Comparison of ENCODE assay signal across 34 cellular contexts in the genomic region with DNA sequence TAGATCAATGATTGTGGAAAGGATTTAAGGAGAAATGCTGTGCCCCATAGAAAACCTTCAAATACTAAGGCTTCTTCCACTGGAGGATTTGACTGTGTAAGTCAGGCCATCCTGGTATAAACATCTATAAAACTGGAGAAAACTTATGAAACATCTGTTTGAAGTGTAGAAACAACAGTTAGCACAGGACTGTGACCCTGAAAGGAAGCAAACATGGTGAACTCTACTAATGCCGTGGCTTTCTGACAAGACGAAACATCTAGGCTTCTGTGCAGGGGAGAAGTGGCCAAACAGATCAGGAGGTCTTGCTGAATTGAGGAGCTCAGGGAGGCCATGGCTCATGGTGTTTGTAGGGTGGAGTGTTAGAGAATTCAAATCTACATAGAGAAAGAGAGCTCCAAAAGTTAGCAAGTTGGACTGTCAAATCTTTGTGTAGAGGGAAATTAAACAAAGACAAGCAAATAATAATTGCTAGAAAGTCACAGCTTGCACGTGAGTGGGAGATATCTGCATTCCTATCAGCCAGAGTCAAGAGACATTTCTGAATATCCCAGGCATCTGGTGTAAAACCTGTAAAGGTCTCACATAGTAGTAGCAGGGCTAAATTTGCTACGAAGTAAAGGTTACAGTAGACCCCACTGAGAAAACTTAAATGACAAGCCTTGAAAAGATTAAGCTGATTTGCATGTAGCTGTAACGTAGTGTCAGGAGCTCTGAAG.
"Had no signal": no experiment of that assay in that cellular context is flagged by ENCODE, and none has a peak within 500 bp of the region (broad histone marks: within the 10 kb centered on the region; RNA-seq: fewer than 3 reads in every experiment).

No MANE protein-coding gene starts in this region.

- H3K9me3 Mint-ChIP-seq: activated T-cell treated with anti-CD3 and anti-CD28 coated beads, Interleukin-2, amount 50 U/mL, for 24 hours; immature natural killer cell; stimulated activated naive B cell treated with anti-CD40 and anti-IgM and Interleukin-4, amounts not matched to agents 10 μg/mL and 1 μg/mL and 100 μg/mL, for 72 hours had no signal

- H3K36me3 ChIP-seq: colonic mucosa, esophagus squamous epithelium, left lung, pancreas, stomach, thyroid gland, upper lobe of right lung, WERI-Rb-1 had no signal

- H3K4me3 Mint-ChIP-seq: activated T-cell treated with anti-CD3 and anti-CD28 coated beads, Interleukin-2, amount 50 U/mL, for 24 hours; immature natural killer cell; nephron; stimulated activated naive B cell treated with anti-CD40 and anti-IgM and Interleukin-4, amounts not matched to agents 10 μg/mL and 1 μg/mL and 100 μg/mL, for 72 hours; T-helper 17 cell had no signal

- H3K27ac Mint-ChIP-seq: activated naive CD4-positive, alpha-beta T cell treated with anti-CD3 and anti-CD28 coated beads, Interleukin-2, amount 50 U/mL, for 72 hours; activated T-cell treated with anti-CD3 and anti-CD28 coated beads, Interleukin-2, amount 50 U/mL, for 24 hours; activated T-helper 2 cell treated with anti-CD3 and anti-CD28 coated beads, Interferon-gamma antibody, Interleukin-2, Interleukin-4, amounts not matched to agents 10 μg/mL and 5 μg/mL and 100 μg/mL, durations not matched to agents 14 hours and 24 hours and 36 hours; immature natural killer cell; nephron; stimulated activated naive B cell treated with anti-CD40 and anti-IgM and Interleukin-4, amounts not matched to agents 10 μg/mL and 1 μg/mL and 100 μg/mL, for 72 hours had no signal

- ATAC-seq: activated CD4-positive, CD25-positive, alpha-beta regulatory T cell treated with anti-CD3 and anti-CD28 coated beads, Interleukin-2, amount 50 U/mL, for 24 hours; activated naive CD4-positive, alpha-beta T cell treated with anti-CD3 and anti-CD28 coated beads, Interleukin-2, amount 50 U/mL, for 72 hours; body of pancreas; left lung; pancreas; psoas muscle; stimulated activated naive B cell treated with anti-CD40 and anti-IgM and Interleukin-4, amounts not matched to agents 10 μg/mL and 1 μg/mL and 100 μg/mL, for 72 hours; T-helper 17 cell; upper lobe of right lung had no signal

- H3K4me1 Mint-ChIP-seq: immature natural killer cell; nephron; stimulated activated naive B cell treated with anti-CD40 and anti-IgM and Interleukin-4, amounts not matched to agents 10 μg/mL and 1 μg/mL and 100 μg/mL, for 72 hours had no signal

- H3K9me3 ChIP-seq: body of pancreas, colonic mucosa, esophagus squamous epithelium, left lung, pancreas, psoas muscle, stomach, thyroid gland, upper lobe of right lung had no signal

- H3K27me3 ChIP-seq: body of pancreas, colonic mucosa, esophagus squamous epithelium, left lung, pancreas, stomach, thyroid gland, upper lobe of right lung had no signal

- H3K4me1 ChIP-seq: body of pancreas, colonic mucosa, esophagus squamous epithelium, left lung, pancreas, psoas muscle, stomach, thyroid gland, upper lobe of right lung had no signal

- H3K36me3 Mint-ChIP-seq: activated naive CD4-positive, alpha-beta T cell treated with anti-CD3 and anti-CD28 coated beads, Interleukin-2, amount 50 U/mL, for 72 hours; immature natural killer cell; stimulated activated naive B cell treated with anti-CD40 and anti-IgM and Interleukin-4, amounts not matched to agents 10 μg/mL and 1 μg/mL and 100 μg/mL, for 72 hours had no signal

- DNase-seq: activated CD4-positive, alpha-beta T cell treated with anti-CD3 and anti-CD28 coated beads for 48 hours; activated CD4-positive, alpha-beta T cell treated with anti-CD3 and anti-CD28 coated beads, Interleukin-2, amount 50 U/mL, for 48 hours; activated CD8-positive, alpha-beta memory T cell treated with anti-CD3 and anti-CD28 coated beads for 24 hours; activated CD8-positive, alpha-beta memory T cell treated with anti-CD3 and anti-CD28 coated beads, Interleukin-2, amount 50 U/mL, for 4 hours; activated naive CD4-positive, alpha-beta T cell; activated T-cell treated with anti-CD3 and anti-CD28 coated beads, Interleukin-2, amount 50 U/mL, for 24 hours; aorta; body of pancreas; colonic mucosa; effector CD8-positive, alpha-beta T cell; esophagus squamous epithelium; hypothalamus; immature natural killer cell; kidney glomerular epithelial cell; left lung; nucleus accumbens; pancreas; psoas muscle; stimulated activated CD4-positive, alpha-beta T cell treated with anti-CD3 and anti-CD28 coated beads, Interleukin-15, amount 100 ng/mL, for 24 hours; stimulated activated CD4-positive, alpha-beta T cell treated with anti-CD3 and anti-CD28 coated beads, Interleukin-2, amount 100 ng/mL, for 24 hours; stimulated activated naive B cell treated with anti-CD40 and anti-IgM and Interleukin-4, amounts not matched to agents 10 μg/mL and 1 μg/mL and 100 μg/mL, for 72 hours; stomach; SW 1271; T-helper 17 cell; T1000; thyroid gland; upper lobe of right lung; WERI-Rb-1 had no signal

- H3K4me3 ChIP-seq: body of pancreas, colonic mucosa, esophagus squamous epithelium, left lung, lung, pancreas, psoas muscle, stomach, thyroid gland, upper lobe of right lung had no signal

- H3K27ac ChIP-seq: body of pancreas, colonic mucosa, epithelial cell of prostate, esophagus squamous epithelium, left lung, pancreas, psoas muscle, stomach, thyroid gland, upper lobe of right lung, WERI-Rb-1 had no signal

- H3K27me3 Mint-ChIP-seq: activated T-cell treated with anti-CD3 and anti-CD28 coated beads, Interleukin-2, amount 50 U/mL, for 24 hours; stimulated activated naive B cell treated with anti-CD40 and anti-IgM and Interleukin-4, amounts not matched to agents 10 μg/mL and 1 μg/mL and 100 μg/mL, for 72 hours; T-helper 17 cell had no signal
